1 cellular context compared by ENCODE assay signal in the genomic region with DNA sequence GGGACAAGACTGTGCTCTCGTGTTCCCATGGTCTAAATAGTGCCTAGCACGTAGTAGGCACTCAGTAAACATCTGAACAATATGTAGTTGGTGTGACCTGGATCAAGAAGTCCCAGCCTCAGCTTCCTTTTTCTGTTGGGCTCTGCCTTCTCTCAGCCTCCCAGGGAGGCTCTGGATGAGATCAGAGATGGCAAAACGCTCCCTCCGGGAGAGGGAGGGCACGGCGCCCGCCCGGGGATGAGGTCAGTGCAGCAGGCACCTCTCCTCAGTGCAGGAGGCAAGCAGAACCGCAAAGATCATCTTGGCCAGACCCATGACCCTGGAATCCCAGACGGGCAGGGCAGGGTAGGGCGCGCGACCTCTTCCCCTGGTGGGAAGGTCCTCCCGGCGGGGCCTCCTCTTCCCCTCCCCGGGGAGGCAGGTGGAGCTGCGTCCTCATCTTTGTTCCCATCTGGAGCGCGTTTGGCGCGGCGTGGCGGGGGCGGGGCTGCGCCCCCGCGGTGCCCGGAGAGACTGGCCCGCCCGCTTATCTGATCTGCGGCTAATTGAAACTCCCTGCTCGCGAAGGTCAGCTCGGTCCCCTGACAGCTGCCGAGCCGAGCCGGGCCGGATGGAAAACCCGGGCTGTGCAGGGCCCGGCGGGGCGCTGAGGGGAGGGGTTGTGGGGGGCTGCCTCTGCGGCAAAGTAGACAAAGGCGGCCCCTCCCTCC.
A peak's percentile ranks its signal among the peaks of the same experiment; 100 is the strongest.
TF ChIP-seq lines count a peak whose summit lies in the region.

No MANE protein-coding gene starts in this region.

TF ChIP-seq in HEK293, 187 proteins besides CTCF, POLR2A, EP300 and RAD21 (continued from another document and continues in another):
- TF ChIP-seq, protein P1, sequence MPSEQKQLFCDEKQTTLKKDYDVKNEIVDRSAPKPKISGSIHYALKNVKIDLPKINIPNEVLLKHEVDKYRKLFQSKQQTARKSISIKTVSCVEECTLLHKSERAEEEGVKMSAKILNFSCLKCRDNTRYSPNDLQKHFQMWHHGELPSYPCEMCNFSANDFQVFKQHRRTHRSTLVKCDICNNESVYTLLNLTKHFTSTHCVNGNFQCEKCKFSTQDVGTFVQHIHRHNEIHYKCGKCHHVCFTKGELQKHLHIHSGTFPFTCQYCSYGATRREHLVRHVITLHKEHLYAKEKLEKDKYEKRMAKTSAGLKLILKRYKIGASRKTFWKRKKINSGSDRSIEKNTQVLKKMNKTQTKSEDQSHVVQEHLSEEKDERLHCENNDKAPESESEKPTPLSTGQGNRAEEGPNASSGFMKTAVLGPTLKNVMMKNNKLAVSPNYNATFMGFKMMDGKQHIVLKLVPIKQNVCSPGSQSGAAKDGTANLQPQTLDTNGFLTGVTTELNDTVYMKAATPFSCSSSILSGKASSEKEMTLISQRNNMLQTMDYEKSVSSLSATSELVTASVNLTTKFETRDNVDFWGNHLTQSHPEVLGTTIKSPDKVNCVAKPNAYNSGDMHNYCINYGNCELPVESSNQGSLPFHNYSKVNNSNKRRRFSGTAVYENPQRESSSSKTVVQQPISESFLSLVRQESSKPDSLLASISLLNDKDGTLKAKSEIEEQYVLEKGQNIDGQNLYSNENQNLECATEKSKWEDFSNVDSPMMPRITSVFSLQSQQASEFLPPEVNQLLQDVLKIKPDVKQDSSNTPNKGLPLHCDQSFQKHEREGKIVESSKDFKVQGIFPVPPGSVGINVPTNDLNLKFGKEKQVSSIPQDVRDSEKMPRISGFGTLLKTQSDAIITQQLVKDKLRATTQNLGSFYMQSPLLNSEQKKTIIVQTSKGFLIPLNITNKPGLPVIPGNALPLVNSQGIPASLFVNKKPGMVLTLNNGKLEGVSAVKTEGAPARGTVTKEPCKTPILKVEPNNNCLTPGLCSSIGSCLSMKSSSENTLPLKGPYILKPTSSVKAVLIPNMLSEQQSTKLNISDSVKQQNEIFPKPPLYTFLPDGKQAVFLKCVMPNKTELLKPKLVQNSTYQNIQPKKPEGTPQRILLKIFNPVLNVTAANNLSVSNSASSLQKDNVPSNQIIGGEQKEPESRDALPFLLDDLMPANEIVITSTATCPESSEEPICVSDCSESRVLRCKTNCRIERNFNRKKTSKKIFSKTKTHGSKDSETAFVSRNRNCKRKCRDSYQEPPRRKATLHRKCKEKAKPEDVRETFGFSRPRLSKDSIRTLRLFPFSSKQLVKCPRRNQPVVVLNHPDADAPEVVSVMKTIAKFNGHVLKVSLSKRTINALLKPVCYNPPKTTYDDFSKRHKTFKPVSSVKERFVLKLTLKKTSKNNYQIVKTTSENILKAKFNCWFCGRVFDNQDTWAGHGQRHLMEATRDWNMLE (tag by site-specific recombination; conservative IDR thresholded peaks at IDR 0.05; ENCODE audit: low read depth) = no peak
- TF ChIP-seq ZBTB8A (tag by site-specific recombination; IDR thresholded peaks at IDR 0.05) = peak; percentile 84
- peak; percentile 92 for TF ChIP-seq TRIM28 (IDR thresholded peaks at IDR 0.05; ENCODE audit: borderline replicate concordance, low read length)
- peak; percentile 70 for TF ChIP-seq ZNF335 (tag by site-specific recombination; conservative IDR thresholded peaks at IDR 0.05)
- TF ChIP-seq, protein P2, sequence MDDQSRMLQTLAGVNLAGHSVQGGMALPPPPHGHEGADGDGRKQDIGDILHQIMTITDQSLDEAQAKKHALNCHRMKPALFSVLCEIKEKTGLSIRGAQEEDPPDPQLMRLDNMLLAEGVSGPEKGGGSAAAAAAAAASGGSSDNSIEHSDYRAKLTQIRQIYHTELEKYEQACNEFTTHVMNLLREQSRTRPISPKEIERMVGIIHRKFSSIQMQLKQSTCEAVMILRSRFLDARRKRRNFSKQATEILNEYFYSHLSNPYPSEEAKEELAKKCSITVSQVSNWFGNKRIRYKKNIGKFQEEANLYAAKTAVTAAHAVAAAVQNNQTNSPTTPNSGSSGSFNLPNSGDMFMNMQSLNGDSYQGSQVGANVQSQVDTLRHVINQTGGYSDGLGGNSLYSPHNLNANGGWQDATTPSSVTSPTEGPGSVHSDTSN (CRISPR knock-in tag; IDR thresholded peaks at IDR 0.05) = no peak
- TF ChIP-seq ZNF624 (tag by site-specific recombination; IDR thresholded peaks at IDR 0.05) = no peak
- TF ChIP-seq, protein P3, sequence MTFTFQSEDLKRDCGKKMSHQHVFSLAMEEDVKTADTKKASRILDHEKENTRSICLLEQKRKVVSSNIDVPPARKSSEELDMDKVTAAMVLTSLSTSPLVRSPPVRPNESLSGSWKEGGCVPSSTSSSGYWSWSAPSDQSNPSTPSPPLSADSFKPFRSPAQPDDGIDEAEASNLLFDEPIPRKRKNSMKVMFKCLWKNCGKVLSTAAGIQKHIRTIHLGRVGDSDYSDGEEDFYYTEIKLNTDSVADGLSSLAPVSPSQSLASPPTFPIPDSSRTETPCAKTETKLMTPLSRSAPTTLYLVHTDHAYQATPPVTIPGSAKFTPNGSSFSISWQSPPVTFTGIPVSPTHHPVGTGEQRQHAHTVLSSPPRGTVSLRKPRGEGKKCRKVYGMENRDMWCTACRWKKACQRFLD (tag by site-specific recombination; IDR thresholded peaks at IDR 0.05) = no peak
- TF ChIP-seq ZNF629 (tag by site-specific recombination; IDR thresholded peaks at IDR 0.05) = peak; percentile 84
- 0 out of 2 replicates have a peak, but pooled peaks have one; percentile 38 for TF ChIP-seq ZXDB (tag by site-specific recombination; IDR thresholded peaks at IDR 0.05)
- TF ChIP-seq ZNF350 (tag by site-specific recombination; IDR thresholded peaks at IDR 0.05) = no peak
- TF ChIP-seq ZNF354C (tag by site-specific recombination; IDR thresholded peaks at IDR 0.05; ENCODE audit: borderline replicate concordance, low read depth) = no peak
- TF ChIP-seq ZFHX2 (tag by site-specific recombination; conservative IDR thresholded peaks at IDR 0.05) = no peak
- TF ChIP-seq, protein P4, sequence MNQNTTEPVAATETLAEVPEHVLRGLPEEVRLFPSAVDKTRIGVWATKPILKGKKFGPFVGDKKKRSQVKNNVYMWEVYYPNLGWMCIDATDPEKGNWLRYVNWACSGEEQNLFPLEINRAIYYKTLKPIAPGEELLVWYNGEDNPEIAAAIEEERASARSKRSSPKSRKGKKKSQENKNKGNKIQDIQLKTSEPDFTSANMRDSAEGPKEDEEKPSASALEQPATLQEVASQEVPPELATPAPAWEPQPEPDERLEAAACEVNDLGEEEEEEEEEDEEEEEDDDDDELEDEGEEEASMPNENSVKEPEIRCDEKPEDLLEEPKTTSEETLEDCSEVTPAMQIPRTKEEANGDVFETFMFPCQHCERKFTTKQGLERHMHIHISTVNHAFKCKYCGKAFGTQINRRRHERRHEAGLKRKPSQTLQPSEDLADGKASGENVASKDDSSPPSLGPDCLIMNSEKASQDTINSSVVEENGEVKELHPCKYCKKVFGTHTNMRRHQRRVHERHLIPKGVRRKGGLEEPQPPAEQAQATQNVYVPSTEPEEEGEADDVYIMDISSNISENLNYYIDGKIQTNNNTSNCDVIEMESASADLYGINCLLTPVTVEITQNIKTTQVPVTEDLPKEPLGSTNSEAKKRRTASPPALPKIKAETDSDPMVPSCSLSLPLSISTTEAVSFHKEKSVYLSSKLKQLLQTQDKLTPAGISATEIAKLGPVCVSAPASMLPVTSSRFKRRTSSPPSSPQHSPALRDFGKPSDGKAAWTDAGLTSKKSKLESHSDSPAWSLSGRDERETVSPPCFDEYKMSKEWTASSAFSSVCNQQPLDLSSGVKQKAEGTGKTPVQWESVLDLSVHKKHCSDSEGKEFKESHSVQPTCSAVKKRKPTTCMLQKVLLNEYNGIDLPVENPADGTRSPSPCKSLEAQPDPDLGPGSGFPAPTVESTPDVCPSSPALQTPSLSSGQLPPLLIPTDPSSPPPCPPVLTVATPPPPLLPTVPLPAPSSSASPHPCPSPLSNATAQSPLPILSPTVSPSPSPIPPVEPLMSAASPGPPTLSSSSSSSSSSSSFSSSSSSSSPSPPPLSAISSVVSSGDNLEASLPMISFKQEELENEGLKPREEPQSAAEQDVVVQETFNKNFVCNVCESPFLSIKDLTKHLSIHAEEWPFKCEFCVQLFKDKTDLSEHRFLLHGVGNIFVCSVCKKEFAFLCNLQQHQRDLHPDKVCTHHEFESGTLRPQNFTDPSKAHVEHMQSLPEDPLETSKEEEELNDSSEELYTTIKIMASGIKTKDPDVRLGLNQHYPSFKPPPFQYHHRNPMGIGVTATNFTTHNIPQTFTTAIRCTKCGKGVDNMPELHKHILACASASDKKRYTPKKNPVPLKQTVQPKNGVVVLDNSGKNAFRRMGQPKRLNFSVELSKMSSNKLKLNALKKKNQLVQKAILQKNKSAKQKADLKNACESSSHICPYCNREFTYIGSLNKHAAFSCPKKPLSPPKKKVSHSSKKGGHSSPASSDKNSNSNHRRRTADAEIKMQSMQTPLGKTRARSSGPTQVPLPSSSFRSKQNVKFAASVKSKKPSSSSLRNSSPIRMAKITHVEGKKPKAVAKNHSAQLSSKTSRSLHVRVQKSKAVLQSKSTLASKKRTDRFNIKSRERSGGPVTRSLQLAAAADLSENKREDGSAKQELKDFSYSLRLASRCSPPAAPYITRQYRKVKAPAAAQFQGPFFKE (tag by site-specific recombination; IDR thresholded peaks at IDR 0.05; ENCODE audit: borderline replicate concordance) = no peak
- peak; percentile 92 for TF ChIP-seq ZIC2 (tag by site-specific recombination; IDR thresholded peaks at IDR 0.05)
- no peak for TF ChIP-seq ZFP69B (tag by site-specific recombination; IDR thresholded peaks at IDR 0.05)
- no peak for TF ChIP-seq ZNF785 (tag by site-specific recombination; IDR thresholded peaks at IDR 0.05)
- 0 out of 2 replicates have a peak, but pooled peaks have one; percentile 21 for TF ChIP-seq ZNF76 (tag by site-specific recombination; IDR thresholded peaks at IDR 0.05; ENCODE audit: borderline replicate concordance, low read depth)
- no peak for TF ChIP-seq ZNF404 (tag by site-specific recombination; IDR thresholded peaks at IDR 0.05)
- TF ChIP-seq, protein P5, sequence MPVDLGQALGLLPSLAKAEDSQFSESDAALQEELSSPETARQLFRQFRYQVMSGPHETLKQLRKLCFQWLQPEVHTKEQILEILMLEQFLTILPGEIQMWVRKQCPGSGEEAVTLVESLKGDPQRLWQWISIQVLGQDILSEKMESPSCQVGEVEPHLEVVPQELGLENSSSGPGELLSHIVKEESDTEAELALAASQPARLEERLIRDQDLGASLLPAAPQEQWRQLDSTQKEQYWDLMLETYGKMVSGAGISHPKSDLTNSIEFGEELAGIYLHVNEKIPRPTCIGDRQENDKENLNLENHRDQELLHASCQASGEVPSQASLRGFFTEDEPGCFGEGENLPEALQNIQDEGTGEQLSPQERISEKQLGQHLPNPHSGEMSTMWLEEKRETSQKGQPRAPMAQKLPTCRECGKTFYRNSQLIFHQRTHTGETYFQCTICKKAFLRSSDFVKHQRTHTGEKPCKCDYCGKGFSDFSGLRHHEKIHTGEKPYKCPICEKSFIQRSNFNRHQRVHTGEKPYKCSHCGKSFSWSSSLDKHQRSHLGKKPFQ (tag by site-specific recombination; IDR thresholded peaks at IDR 0.05) = peak; percentile 41; the same call in 1 of the 2 replicates
- peak; percentile 59 for TF ChIP-seq SP2 (tag by site-specific recombination; IDR thresholded peaks at IDR 0.05)
- peak; percentile 91 for TF ChIP-seq ZNF600 (tag by site-specific recombination; IDR thresholded peaks at IDR 0.05)
- TF ChIP-seq ZNF707 (tag by site-specific recombination; IDR thresholded peaks at IDR 0.05) = no peak
- TF ChIP-seq, protein P6, sequence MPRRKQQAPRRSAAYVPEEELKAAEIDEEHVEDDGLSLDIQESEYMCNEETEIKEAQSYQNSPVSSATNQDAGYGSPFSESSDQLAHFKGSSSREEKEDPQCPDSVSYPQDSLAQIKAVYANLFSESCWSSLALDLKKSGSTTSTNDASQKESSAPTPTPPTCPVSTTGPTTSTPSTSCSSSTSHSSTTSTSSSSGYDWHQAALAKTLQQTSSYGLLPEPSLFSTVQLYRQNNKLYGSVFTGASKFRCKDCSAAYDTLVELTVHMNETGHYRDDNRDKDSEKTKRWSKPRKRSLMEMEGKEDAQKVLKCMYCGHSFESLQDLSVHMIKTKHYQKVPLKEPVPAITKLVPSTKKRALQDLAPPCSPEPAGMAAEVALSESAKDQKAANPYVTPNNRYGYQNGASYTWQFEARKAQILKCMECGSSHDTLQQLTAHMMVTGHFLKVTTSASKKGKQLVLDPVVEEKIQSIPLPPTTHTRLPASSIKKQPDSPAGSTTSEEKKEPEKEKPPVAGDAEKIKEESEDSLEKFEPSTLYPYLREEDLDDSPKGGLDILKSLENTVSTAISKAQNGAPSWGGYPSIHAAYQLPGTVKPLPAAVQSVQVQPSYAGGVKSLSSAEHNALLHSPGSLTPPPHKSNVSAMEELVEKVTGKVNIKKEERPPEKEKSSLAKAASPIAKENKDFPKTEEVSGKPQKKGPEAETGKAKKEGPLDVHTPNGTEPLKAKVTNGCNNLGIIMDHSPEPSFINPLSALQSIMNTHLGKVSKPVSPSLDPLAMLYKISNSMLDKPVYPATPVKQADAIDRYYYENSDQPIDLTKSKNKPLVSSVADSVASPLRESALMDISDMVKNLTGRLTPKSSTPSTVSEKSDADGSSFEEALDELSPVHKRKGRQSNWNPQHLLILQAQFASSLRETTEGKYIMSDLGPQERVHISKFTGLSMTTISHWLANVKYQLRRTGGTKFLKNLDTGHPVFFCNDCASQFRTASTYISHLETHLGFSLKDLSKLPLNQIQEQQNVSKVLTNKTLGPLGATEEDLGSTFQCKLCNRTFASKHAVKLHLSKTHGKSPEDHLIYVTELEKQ (tag by site-specific recombination; IDR thresholded peaks at IDR 0.05; ENCODE audit: borderline replicate concordance) = no peak
- TF ChIP-seq MZF1 (tag by site-specific recombination; IDR thresholded peaks at IDR 0.05; ENCODE audit: borderline replicate concordance) = no peak
- TF ChIP-seq, protein P7, sequence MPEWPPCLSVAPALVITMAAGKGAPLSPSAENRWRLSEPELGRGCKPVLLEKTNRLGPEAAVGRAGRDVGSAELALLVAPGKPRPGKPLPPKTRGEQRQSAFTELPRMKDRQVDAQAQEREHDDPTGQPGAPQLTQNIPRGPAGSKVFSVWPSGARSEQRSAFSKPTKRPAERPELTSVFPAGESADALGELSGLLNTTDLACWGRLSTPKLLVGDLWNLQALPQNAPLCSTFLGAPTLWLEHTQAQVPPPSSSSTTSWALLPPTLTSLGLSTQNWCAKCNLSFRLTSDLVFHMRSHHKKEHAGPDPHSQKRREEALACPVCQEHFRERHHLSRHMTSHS (tag by site-specific recombination; IDR thresholded peaks at IDR 0.05) = no peak
- TF ChIP-seq ZBTB21 (tag by site-specific recombination; IDR thresholded peaks at IDR 0.05) = no peak
- peak; percentile 83 for TF ChIP-seq SP7 (tag by site-specific recombination; IDR thresholded peaks at IDR 0.05)
- peak; percentile 88 for TF ChIP-seq GLIS2 (tag by site-specific recombination; IDR thresholded peaks at IDR 0.05)
- no peak for TF ChIP-seq KLF7 (tag by site-specific recombination; IDR thresholded peaks at IDR 0.05; ENCODE audit: borderline replicate concordance)
- TF ChIP-seq ZNF121 (tag by site-specific recombination; IDR thresholded peaks at IDR 0.05) = 0 out of 2 replicates have a peak, but pooled peaks have one; percentile 8
